25 cellular contexts compared by ENCODE assay signal in the genomic region with DNA sequence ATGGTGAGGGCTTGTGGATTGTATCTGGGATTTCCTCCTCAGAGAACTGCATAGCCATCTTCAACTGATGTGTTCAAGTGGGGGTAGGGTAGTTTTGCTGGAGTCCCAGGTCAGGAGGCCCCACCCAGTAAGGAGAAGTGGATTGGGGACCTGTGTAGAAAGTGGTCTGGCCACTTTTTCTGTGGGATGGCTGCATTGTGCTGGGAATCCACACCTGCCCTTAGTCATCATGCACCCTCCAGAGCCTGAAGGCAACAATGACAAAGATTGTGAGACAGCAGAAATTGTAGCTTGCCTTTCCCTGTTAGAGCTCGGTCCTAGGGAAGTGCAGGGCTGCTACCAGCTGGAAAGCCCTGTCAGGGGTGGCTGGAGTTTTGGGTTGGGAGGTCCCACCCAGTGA.
"Had no signal": no experiment of that assay in that cellular context is flagged by ENCODE, and none has a peak within 500 bp of the region (broad histone marks: within the 10 kb centered on the region; RNA-seq: fewer than 3 reads in every experiment).

No MANE protein-coding gene starts in this region.

- H3K4me1 ChIP-seq: ascending aorta, gastroesophageal sphincter, psoas muscle, vagina had no signal

- H3K4me1 Mint-ChIP-seq: central memory CD8-positive, alpha-beta T cell; WTC11 had no signal

- H3K27me3 ChIP-seq: ascending aorta, brain microvascular endothelial cell, esophagus squamous epithelium, gastroesophageal sphincter, neutrophil, ovary, right atrium auricular region, stomach, suprapubic skin, tibial nerve, vagina had no signal

- H3K27me3 Mint-ChIP-seq: central memory CD8-positive, alpha-beta T cell had no signal

- H3K9me3 ChIP-seq: ascending aorta, esophagus squamous epithelium, gastroesophageal sphincter, neutrophil, ovary, stomach, suprapubic skin, vagina had no signal

- H3K27ac Mint-ChIP-seq: activated naive CD4-positive, alpha-beta T cell treated with anti-CD3 and anti-CD28 coated beads, Interleukin-2, amount 50 U/mL, for 72 hours; natural killer cell treated with Interleukin-12 subunit alpha and Interleukin-12 subunit beta and Interleukin-15 and Interleukin-18, amount 100 ng/mL, for 72 hours; WTC11 had no signal

- H3K36me3 Mint-ChIP-seq: activated naive CD4-positive, alpha-beta T cell treated with anti-CD3 and anti-CD28 coated beads, Interleukin-2, amount 50 U/mL, for 72 hours; natural killer cell treated with Interleukin-12 subunit alpha and Interleukin-12 subunit beta and Interleukin-15 and Interleukin-18, amount 100 ng/mL, for 72 hours; WTC11 had no signal

- DNase-seq: activated T-cell treated with anti-CD3 and anti-CD28 coated beads, Interleukin-2, amount 50 U/mL, for 1 hour; brain microvascular endothelial cell; effector memory CD4-positive, alpha-beta T cell; esophagus squamous epithelium; head of caudate nucleus; kidney; left ventricle myocardium inferior; midbrain; ovary; psoas muscle; stimulated activated CD4-positive, alpha-beta T cell treated with anti-CD3 and anti-CD28 coated beads, Interleukin-4, amount 100 ng/mL, for 4 hours; stomach; T-helper 1 cell; T-helper 9 cell had no signal

- H3K4me3 Mint-ChIP-seq: central memory CD8-positive, alpha-beta T cell; natural killer cell treated with Interleukin-12 subunit alpha and Interleukin-12 subunit beta and Interleukin-15 and Interleukin-18, amount 100 ng/mL, for 72 hours; WTC11 had no signal

- H3K36me3 ChIP-seq: ascending aorta, brain microvascular endothelial cell, esophagus squamous epithelium, gastroesophageal sphincter, left ventricle myocardium inferior, neutrophil, ovary, right atrium auricular region, stomach, suprapubic skin, tibial nerve, vagina had no signal

- H3K27ac ChIP-seq: ascending aorta, brain microvascular endothelial cell, esophagus squamous epithelium, gastroesophageal sphincter, left ventricle myocardium inferior, neutrophil, ovary, psoas muscle, right atrium auricular region, stomach, suprapubic skin, tibial nerve, vagina had no signal

- H3K4me3 ChIP-seq: ascending aorta, esophagus squamous epithelium, gastroesophageal sphincter, left ventricle myocardium inferior, ovary, psoas muscle, right atrium auricular region, stomach, suprapubic skin, tibial nerve, vagina had no signal
